12 cellular contexts compared by ENCODE assay signal in the genomic region with DNA sequence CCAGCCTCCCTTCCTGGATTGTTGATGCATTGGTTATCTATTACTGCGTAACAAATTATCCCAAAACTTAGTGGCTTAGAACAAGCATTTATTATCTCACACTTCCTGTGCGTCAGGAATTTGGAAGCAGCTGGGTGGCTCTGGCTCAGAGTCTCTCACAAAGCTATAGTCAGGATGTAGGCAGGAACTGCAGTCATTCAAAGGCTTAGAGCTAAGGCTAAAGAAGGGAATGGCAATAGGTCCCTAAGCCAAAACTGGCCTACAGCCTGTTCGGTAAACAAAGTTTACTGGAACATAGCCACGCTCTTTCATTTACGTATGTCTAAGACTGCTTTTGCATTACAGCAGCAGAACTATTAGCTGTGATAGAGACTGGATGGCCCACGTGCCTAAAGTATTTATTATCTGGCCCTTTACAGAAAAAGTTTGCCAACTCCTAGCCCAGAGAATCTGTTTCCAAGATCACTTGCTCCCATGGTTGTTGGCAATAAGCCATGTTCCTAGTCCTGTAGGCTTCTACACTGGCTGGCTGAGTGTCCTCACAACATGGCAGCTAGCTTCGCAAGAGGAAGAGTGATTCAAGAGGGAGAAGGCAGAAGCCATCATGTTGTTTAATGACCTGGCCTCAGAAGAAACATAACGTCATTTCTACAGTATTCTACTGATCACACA.
A peak's percentile ranks its signal among the peaks of the same experiment; 100 is the strongest.
DNase-seq lines count a peak whose midpoint lies in the region; ATAC-seq and TF ChIP-seq lines count a peak whose summit lies in the region.
"Had no signal": no experiment of that assay in that cellular context is flagged by ENCODE, and none has a peak within 500 bp of the region (broad histone marks: within the 10 kb centered on the region; RNA-seq: fewer than 3 reads in every experiment).

No MANE protein-coding gene starts in this region.

- H3K4me3 ChIP-seq in fibroblast of the aortic adventitia (ENCODE audit: low read depth, low read length) (no peak overlapping the region), lower lobe of right lung (no peak overlapping the region), tibial artery (no peak overlapping the region)

- H3K9me3 ChIP-seq in lower lobe of right lung (no peaks in the 10 kb centered on the region), tibial artery (no peaks in the 10 kb centered on the region)

- DNase-seq in DMS 273 (lab: John Stamatoyannopoulos, UW; ENCODE audit: unreplicated experiment) (peak; percentile 9), DMS 273 treated with DMSO at 0.1 percent for 48 hours (lab: John Stamatoyannopoulos, UW) (no peak), fibroblast of the aortic adventitia (ENCODE audit: low read depth) (peak; percentile 71), lower lobe of right lung (no peak), tibial artery (no peak), SIG-M5 (lab: John Stamatoyannopoulos, UW) (no peak), NCI-H345 (lab: John Stamatoyannopoulos, UW) (no peak), head of caudate nucleus (no peak)
- DNase-seq: 8988T, activated B cell treated with CpG ODN at 0.5 μM for 24 hours, naive B cell had no signal

- H3K27me3 ChIP-seq in lower lobe of right lung (ENCODE audit: low read depth) (no peaks in the 10 kb centered on the region), tibial artery (no peaks in the 10 kb centered on the region)

- H3K4me1 ChIP-seq in lower lobe of right lung (peaks cover 15% of the 10 kb centered on the region), tibial artery (peaks cover 0 to 33% (median 14%) of the 10 kb centered on the region in 4 donors)

- H3K36me3 ChIP-seq in lower lobe of right lung (no peaks in the 10 kb centered on the region), tibial artery (no peaks in the 10 kb centered on the region)

- intact Hi-C loops in lower lobe of right lung (cut with DNase I) (no loop called here), tibial artery (cut with DNase I; ENCODE audit: low total_unique reads) (no loop called here), head of caudate nucleus (cut with DNase I) (no loop called here)

- no peak for TF ChIP-seq CTCF in fibroblast of the aortic adventitia (IDR thresholded peaks at IDR 0.05; ENCODE audit: insufficient read depth, low read length)
- no peak for TF ChIP-seq CTCF in lower lobe of right lung (IDR thresholded peaks at IDR 0.05)
- TF ChIP-seq CTCF in tibial artery (IDR thresholded peaks at IDR 0.05): no peak

- peak overlapping the region; percentile 44 for H3K27ac ChIP-seq in lower lobe of right lung
- peak overlapping the region; percentile 50 to 51 for H3K27ac ChIP-seq in tibial artery
- H3K27ac ChIP-seq: HL-60 had no signal

- ATAC-seq in lower lobe of right lung: peak; percentile 57 to 71

Comparison
In these comparisons a context has a peak if more than half of its experiments do, and no peak if none do; other contexts are left out.
1. DNase-seq: peak in DMS 273 (single experiment) and fibroblast of the aortic adventitia (single experiment); none in DMS 273 treated with DMSO at 0.1 percent for 48 hours (single experiment), lower lobe of right lung (single experiment), tibial artery (0 of 2), SIG-M5 (single experiment), NCI-H345 (single experiment) and head of caudate nucleus (0 of 42).